In the genomic region with DNA sequence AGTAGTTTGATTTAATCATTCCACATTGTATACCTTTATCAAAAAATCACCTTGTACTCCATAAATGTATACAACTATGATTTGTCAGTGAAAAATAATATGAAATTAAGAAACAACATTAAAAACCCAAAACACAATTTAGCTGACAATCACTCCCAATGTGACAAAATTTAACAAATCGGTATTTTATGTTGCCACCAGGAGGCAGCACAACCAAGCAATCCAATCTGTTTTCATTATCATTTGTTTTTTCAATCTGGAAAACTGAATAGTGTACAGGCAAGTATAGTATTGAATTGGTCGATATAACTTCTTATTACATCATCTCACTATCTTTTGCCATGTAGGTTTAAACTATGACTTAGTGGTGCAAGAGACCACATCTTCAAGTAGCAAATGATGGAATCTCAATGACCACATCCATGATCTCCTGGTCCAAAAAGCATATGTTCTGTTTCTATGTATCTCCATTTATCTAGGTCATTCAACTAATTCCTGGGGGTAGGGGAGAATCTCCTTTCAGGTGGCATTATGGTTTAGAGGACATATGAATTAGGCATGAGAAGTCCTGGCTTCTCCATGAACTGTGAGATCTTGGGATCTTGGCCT, we compare ENCODE assay signal across 8 cellular contexts.
DNase-seq lines count a peak whose midpoint lies in the region; ATAC-seq and TF ChIP-seq lines count a peak whose summit lies in the region.

No MANE protein-coding gene starts in this region.

- H3K4me1 Mint-ChIP-seq in activated T-cell treated with anti-CD3 and anti-CD28 coated beads, Interleukin-2, amount 50 U/mL, for 4 hours (ENCODE audit: low read depth): no peaks in the 10 kb centered on the region

- H3K36me3 Mint-ChIP-seq in activated T-cell treated with anti-CD3 and anti-CD28 coated beads, Interleukin-2, amount 50 U/mL, for 4 hours (ENCODE audit: insufficient read depth): no peaks in the 10 kb centered on the region

- no peaks in the 10 kb centered on the region for H3K27me3 Mint-ChIP-seq in activated T-cell treated with anti-CD3 and anti-CD28 coated beads, Interleukin-2, amount 50 U/mL, for 4 hours (ENCODE audit: low read depth)

- H3K9me3 Mint-ChIP-seq in activated T-cell treated with anti-CD3 and anti-CD28 coated beads, Interleukin-2, amount 50 U/mL, for 4 hours: no peaks in the 10 kb centered on the region

- ATAC-seq in activated T-cell treated with anti-CD3 and anti-CD28 coated beads, Interleukin-2, amount 50 U/mL, for 4 hours: no peak
- peak; percentile 63 for ATAC-seq in HG02973 (IDR thresholded peaks at IDR 0.05; ENCODE audit: unreplicated experiment)
- no peak for ATAC-seq in esophagus mucosa
- ATAC-seq in GM21737 (IDR thresholded peaks at IDR 0.05; ENCODE audit: unreplicated experiment): no peak

- TF ChIP-seq CTCF in VCaP (conservative IDR thresholded peaks at IDR 0.05): peak; percentile 87

- no peak overlapping the region for H3K4me3 Mint-ChIP-seq in activated T-cell treated with anti-CD3 and anti-CD28 coated beads, Interleukin-2, amount 50 U/mL, for 4 hours

- DNase-seq in activated T-cell treated with anti-CD3 and anti-CD28 coated beads for 48 hours (ENCODE audit: low read depth) (peak; percentile 1), iPS-NIHi11 (ENCODE audit: low spot score) (peak; percentile 26), NCI-H2029 (lab: John Stamatoyannopoulos, UW) (no peak)
- DNase-seq in activated T-cell treated with anti-CD3 and anti-CD28 coated beads, Interleukin-2, amount 50 U/mL, for 4 hours: no peak

- no peak overlapping the region for H3K27ac ChIP-seq in VCaP

Comparison
In these comparisons a context has a peak if more than half of its experiments do, and no peak if none do; other contexts are left out.
1. DNase-seq: peak in activated T-cell treated with anti-CD3 and anti-CD28 coated beads for 48 hours (single experiment) and iPS-NIHi11 (single experiment); none in activated T-cell treated with anti-CD3 and anti-CD28 coated beads, Interleukin-2, amount 50 U/mL, for 4 hours (single experiment) and NCI-H2029 (single experiment).